Comparison of ENCODE assay signal across 1 cellular context in genomic region chr4:87390931-87391782, GRCh38.
TF ChIP-seq lines count a peak whose summit lies in the region.

HSD17B11 (minus strand) TSS chr4:87391188; CDS start chr4:87391070, 118 bp downstream.

TF ChIP-seq in GM12878, 131 proteins besides CTCF, POLR2A, EP300 and RAD21 (continued from another document):
- TF ChIP-seq ASH2L (IDR thresholded peaks at IDR 0.05; ENCODE audit: borderline replicate concordance, low read depth) (no peak), SMAD5 (IDR thresholded peaks at IDR 0.05; ENCODE audit: low read depth) (0 out of 2 replicates have a peak, but pooled peaks have one; percentile 50), NFXL1 (IDR thresholded peaks at IDR 0.05; ENCODE audit: borderline replicate concordance) (no peak), WRNIP1 (IDR thresholded peaks at IDR 0.05; ENCODE audit: borderline replicate concordance, low read depth, low read length) (0 out of 2 replicates have a peak, but pooled peaks have one; percentile 24), BHLHE40 (IDR thresholded peaks at IDR 0.05; ENCODE audit: borderline replicate concordance in 1 of 2, low read depth in 2 of 2, low read length in 1 of 2) (peak in 1 of 2 experiments; percentile 14; a peak in 1 of 4 replicates), TCF3 (IDR thresholded peaks at IDR 0.05; ENCODE audit: borderline replicate concordance, insufficient read depth, low read depth, low read length) (no peak; the same call in 1 of the 2 replicates), GATAD2B (conservative IDR thresholded peaks at IDR 0.05; ENCODE audit: low read depth) (0 out of 2 replicates have a peak, but pooled peaks have one; percentile 55), RUNX3 (IDR thresholded peaks at IDR 0.05; ENCODE audit: low read length) (no peak; the same call in 1 of the 2 replicates), ZBTB33 (IDR thresholded peaks at IDR 0.05) (no peak), NFIC (IDR thresholded peaks at IDR 0.05; ENCODE audit: low read depth, low read length) (no peak), SUPT20H (IDR thresholded peaks at IDR 0.05; ENCODE audit: borderline replicate concordance, control insufficient read depth, low read depth, low read length) (no peak), PAX8 (IDR thresholded peaks at IDR 0.05) (no peak), CHD4 (IDR thresholded peaks at IDR 0.05) (no peak), HDAC6 (IDR thresholded peaks at IDR 0.05; ENCODE audit: unreplicated experiment) (no peak), HDAC2 (IDR thresholded peaks at IDR 0.05) (no peak), ZBTB4 (CRISPR knock-in tag; IDR thresholded peaks at IDR 0.05) (no peak), KLF5 (IDR thresholded peaks at IDR 0.05; ENCODE audit: partially characterized antibody) (no peak), EZH2 (IDR thresholded peaks at IDR 0.05; ENCODE audit: borderline replicate concordance, control insufficient read depth, low read depth, low read length) (no peak), E4F1 (IDR thresholded peaks at IDR 0.05; ENCODE audit: borderline replicate concordance, partially characterized antibody) (peak; percentile 77), MAX (IDR thresholded peaks at IDR 0.05; ENCODE audit: low read depth, low read length) (peak; percentile 62; the same call in 1 of the 2 replicates), JUNB (IDR thresholded peaks at IDR 0.05) (no peak), HCFC1 (IDR thresholded peaks at IDR 0.05; ENCODE audit: low read length) (no peak), RELA (IDR thresholded peaks at IDR 0.05; ENCODE audit: borderline replicate concordance, partially characterized antibody) (no peak), MTA3 (IDR thresholded peaks at IDR 0.05; ENCODE audit: borderline replicate concordance, low read length) (no peak), CHD2 (IDR thresholded peaks at IDR 0.05; ENCODE audit: borderline replicate concordance, low read depth, low read length) (peak; percentile 67; the same call in 1 of the 2 replicates), CEBPZ (IDR thresholded peaks at IDR 0.05; ENCODE audit: low read depth, low read length) (no peak), ZNF592 (IDR thresholded peaks at IDR 0.05) (no peak), EGR1 (IDR thresholded peaks at IDR 0.05; ENCODE audit: borderline replicate concordance in 1 of 2, low read depth in 2 of 2, low read length in 2 of 2) (no peak), BACH1 (IDR thresholded peaks at IDR 0.05; ENCODE audit: borderline replicate concordance) (peak; percentile 45; the same call in 1 of the 2 replicates), E2F4 (IDR thresholded peaks at IDR 0.05; ENCODE audit: low read depth, low read length) (no peak), NBN (IDR thresholded peaks at IDR 0.05) (peak; percentile 82; the same call in 1 of the 2 replicates), ZSCAN29 (IDR thresholded peaks at IDR 0.05) (no peak), PML (IDR thresholded peaks at IDR 0.05; ENCODE audit: low read length) (no peak), FOXM1 (IDR thresholded peaks at IDR 0.05; ENCODE audit: low read depth, low read length) (no peak), POLR2AphosphoS2 (IDR thresholded peaks at IDR 0.05; ENCODE audit: low read depth, low read length) (peak; percentile 84), MEF2A (IDR thresholded peaks at IDR 0.05; ENCODE audit: insufficient read depth, low read depth, low read length) (no peak), CBX3 (IDR thresholded peaks at IDR 0.05; ENCODE audit: borderline replicate concordance, low read depth) (no peak), RBBP5 (conservative IDR thresholded peaks at IDR 0.05) (no peak), KAT2A (conservative IDR thresholded peaks at IDR 0.05; ENCODE audit: control insufficient read depth, low read depth, low read length) (no peak), PAX5 (IDR thresholded peaks at IDR 0.05; ENCODE audit: borderline replicate concordance, low read depth, low read length) (no peak), BMI1 (IDR thresholded peaks at IDR 0.05; ENCODE audit: borderline replicate concordance) (no peak), SREBF1 (IDR thresholded peaks at IDR 0.05; ENCODE audit: low read length) (no peak), CREM (IDR thresholded peaks at IDR 0.05; ENCODE audit: low read depth) (peak; percentile 38), ZNF384 (IDR thresholded peaks at IDR 0.05; ENCODE audit: borderline replicate concordance, low read depth, low read length) (peak; percentile 74), RCOR1 (conservative IDR thresholded peaks at IDR 0.05; ENCODE audit: low read depth, low read length) (no peak), SPI1 (IDR thresholded peaks at IDR 0.05; ENCODE audit: borderline replicate concordance, insufficient read depth, low read depth, low read length) (peak; percentile 50; the same call in 1 of the 2 replicates), ZBED1 (IDR thresholded peaks at IDR 0.05; ENCODE audit: borderline replicate concordance) (peak; percentile 40; the same call in 1 of the 2 replicates)
